In the genomic region with DNA sequence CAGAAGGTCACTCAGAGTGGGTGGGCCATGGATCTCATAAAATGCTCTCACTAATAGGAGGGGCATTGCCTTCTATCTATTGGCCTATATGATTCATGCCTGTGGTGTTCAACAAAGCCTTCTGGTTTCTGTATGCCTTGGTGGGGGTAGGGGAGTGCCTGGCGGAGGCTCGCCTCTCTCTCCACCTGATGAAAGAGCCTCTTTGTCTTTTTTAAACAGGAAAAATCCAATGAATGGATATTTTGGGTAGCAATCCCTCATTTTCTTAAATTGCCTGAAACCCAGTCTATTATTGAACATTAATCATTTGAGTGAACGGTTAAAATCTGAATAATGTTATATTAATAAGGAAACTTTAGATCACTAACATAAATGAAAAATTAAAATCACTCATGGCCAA, we compare ENCODE assay signal across 1 cellular context.
TF ChIP-seq lines count a peak whose summit lies in the region.

No MANE protein-coding gene starts in this region.

TF ChIP-seq in HepG2, 621 proteins besides CTCF, POLR2A, EP300 and RAD21 (continued from another document and continues in another):
- TF ChIP-seq, protein P1, sequence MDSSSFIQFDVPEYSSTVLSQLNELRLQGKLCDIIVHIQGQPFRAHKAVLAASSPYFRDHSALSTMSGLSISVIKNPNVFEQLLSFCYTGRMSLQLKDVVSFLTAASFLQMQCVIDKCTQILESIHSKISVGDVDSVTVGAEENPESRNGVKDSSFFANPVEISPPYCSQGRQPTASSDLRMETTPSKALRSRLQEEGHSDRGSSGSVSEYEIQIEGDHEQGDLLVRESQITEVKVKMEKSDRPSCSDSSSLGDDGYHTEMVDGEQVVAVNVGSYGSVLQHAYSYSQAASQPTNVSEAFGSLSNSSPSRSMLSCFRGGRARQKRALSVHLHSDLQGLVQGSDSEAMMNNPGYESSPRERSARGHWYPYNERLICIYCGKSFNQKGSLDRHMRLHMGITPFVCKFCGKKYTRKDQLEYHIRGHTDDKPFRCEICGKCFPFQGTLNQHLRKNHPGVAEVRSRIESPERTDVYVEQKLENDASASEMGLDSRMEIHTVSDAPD (CRISPR knock-in tag; IDR thresholded peaks at IDR 0.05): 0 out of 2 replicates have a peak, but pooled peaks have one; percentile 35
- TF ChIP-seq ZNF484 (CRISPR knock-in tag; IDR thresholded peaks at IDR 0.05; ENCODE audit: borderline replicate concordance, low read depth) (no peak), FUBP1 (CRISPR knock-in tag; IDR thresholded peaks at IDR 0.05; ENCODE audit: borderline replicate concordance) (no peak), FOXA1 (IDR thresholded peaks at IDR 0.05) (no peak), FOXA1 (CRISPR knock-in tag; IDR thresholded peaks at IDR 0.05) (peak; percentile 48), SAP130 (CRISPR knock-in tag; IDR thresholded peaks at IDR 0.05; ENCODE audit: low read depth) (peak; percentile 72), AHDC1 (CRISPR knock-in tag; IDR thresholded peaks at IDR 0.05; ENCODE audit: borderline replicate concordance) (peak; percentile 83; the same call in 1 of the 2 replicates), HNRNPUL1 (IDR thresholded peaks at IDR 0.05; ENCODE audit: low read depth, low read length) (no peak), PHF21A (CRISPR knock-in tag; IDR thresholded peaks at IDR 0.05) (peak; percentile 66), ZNF781 (CRISPR knock-in tag; IDR thresholded peaks at IDR 0.05; ENCODE audit: borderline replicate concordance, not compliant biosample characterization) (no peak), NFIC (IDR thresholded peaks at IDR 0.05; ENCODE audit: low read length) (peak; percentile 25; the same call in 1 of the 2 replicates), SETDB1 (CRISPR knock-in tag; IDR thresholded peaks at IDR 0.05; ENCODE audit: borderline replicate concordance) (no peak), LCORL (IDR thresholded peaks at IDR 0.05) (0 out of 2 replicates have a peak, but pooled peaks have one; percentile 11), LCORL (CRISPR knock-in tag; IDR thresholded peaks at IDR 0.05) (no peak), ATF7 (IDR thresholded peaks at IDR 0.05) (no peak), ATF7 (CRISPR knock-in tag; IDR thresholded peaks at IDR 0.05) (no peak), ZNF333 (CRISPR knock-in tag; IDR thresholded peaks at IDR 0.05; ENCODE audit: borderline replicate concordance) (no peak), SOX13 (IDR thresholded peaks at IDR 0.05) (0 out of 2 replicates have a peak, but pooled peaks have one; percentile 58), SOX13 (CRISPR knock-in tag; conservative IDR thresholded peaks at IDR 0.05 in 1 of 2, IDR thresholded peaks at IDR 0.05 in 1 of 2) (peak in 1 of 2 experiments; percentile 92; a peak in 2 of 4 replicates), KIAA2018 (CRISPR knock-in tag; IDR thresholded peaks at IDR 0.05; ENCODE audit: borderline replicate concordance) (no peak), YEATS2 (CRISPR knock-in tag; IDR thresholded peaks at IDR 0.05; ENCODE audit: borderline replicate concordance) (0 out of 2 replicates have a peak, but pooled peaks have one; percentile 18)
- TF ChIP-seq, protein P2, sequence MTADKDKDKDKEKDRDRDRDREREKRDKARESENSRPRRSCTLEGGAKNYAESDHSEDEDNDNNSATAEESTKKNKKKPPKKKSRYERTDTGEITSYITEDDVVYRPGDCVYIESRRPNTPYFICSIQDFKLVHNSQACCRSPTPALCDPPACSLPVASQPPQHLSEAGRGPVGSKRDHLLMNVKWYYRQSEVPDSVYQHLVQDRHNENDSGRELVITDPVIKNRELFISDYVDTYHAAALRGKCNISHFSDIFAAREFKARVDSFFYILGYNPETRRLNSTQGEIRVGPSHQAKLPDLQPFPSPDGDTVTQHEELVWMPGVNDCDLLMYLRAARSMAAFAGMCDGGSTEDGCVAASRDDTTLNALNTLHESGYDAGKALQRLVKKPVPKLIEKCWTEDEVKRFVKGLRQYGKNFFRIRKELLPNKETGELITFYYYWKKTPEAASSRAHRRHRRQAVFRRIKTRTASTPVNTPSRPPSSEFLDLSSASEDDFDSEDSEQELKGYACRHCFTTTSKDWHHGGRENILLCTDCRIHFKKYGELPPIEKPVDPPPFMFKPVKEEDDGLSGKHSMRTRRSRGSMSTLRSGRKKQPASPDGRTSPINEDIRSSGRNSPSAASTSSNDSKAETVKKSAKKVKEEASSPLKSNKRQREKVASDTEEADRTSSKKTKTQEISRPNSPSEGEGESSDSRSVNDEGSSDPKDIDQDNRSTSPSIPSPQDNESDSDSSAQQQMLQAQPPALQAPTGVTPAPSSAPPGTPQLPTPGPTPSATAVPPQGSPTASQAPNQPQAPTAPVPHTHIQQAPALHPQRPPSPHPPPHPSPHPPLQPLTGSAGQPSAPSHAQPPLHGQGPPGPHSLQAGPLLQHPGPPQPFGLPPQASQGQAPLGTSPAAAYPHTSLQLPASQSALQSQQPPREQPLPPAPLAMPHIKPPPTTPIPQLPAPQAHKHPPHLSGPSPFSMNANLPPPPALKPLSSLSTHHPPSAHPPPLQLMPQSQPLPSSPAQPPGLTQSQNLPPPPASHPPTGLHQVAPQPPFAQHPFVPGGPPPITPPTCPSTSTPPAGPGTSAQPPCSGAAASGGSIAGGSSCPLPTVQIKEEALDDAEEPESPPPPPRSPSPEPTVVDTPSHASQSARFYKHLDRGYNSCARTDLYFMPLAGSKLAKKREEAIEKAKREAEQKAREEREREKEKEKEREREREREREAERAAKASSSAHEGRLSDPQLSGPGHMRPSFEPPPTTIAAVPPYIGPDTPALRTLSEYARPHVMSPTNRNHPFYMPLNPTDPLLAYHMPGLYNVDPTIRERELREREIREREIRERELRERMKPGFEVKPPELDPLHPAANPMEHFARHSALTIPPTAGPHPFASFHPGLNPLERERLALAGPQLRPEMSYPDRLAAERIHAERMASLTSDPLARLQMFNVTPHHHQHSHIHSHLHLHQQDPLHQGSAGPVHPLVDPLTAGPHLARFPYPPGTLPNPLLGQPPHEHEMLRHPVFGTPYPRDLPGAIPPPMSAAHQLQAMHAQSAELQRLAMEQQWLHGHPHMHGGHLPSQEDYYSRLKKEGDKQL (CRISPR knock-in tag; IDR thresholded peaks at IDR 0.05; ENCODE audit: low read depth): no peak; the same call in 1 of the 2 replicates
- TF ChIP-seq, protein P3, sequence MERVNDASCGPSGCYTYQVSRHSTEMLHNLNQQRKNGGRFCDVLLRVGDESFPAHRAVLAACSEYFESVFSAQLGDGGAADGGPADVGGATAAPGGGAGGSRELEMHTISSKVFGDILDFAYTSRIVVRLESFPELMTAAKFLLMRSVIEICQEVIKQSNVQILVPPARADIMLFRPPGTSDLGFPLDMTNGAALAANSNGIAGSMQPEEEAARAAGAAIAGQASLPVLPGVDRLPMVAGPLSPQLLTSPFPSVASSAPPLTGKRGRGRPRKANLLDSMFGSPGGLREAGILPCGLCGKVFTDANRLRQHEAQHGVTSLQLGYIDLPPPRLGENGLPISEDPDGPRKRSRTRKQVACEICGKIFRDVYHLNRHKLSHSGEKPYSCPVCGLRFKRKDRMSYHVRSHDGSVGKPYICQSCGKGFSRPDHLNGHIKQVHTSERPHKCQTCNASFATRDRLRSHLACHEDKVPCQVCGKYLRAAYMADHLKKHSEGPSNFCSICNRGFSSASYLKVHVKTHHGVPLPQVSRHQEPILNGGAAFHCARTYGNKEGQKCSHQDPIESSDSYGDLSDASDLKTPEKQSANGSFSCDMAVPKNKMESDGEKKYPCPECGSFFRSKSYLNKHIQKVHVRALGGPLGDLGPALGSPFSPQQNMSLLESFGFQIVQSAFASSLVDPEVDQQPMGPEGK (CRISPR knock-in tag; IDR thresholded peaks at IDR 0.05): peak; percentile 85
